Comparison of ENCODE assay signal across 19 cellular contexts in the genomic region with DNA sequence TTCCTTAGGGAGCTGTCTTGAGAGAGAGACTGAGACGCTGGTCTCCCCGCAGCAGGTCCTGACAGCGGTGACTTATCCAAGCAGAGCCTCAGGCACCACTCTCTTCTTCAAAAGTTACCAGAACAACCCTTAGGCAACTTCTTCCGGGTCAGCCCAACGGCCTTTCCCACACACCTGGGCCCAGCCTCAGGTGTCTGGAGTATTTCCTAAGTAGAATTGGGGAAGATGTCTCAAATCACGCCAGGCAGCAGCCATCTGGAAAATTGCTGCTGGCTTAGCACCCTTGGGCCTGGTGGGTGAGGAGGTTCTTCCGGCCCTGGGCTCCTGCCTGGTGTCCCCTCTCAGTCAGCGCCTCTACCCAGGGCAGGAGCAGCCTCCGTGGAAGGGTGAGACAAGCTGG.
"Had no signal": no experiment of that assay in that cellular context is flagged by ENCODE, and none has a peak within 500 bp of the region (broad histone marks: within the 10 kb centered on the region; RNA-seq: fewer than 3 reads in every experiment).

No MANE protein-coding gene starts in this region.

- H3K4me1 ChIP-seq: prostate gland had no signal

- H3K4me3 ChIP-seq: cardiac muscle cell, esophagus squamous epithelium, prostate gland had no signal

- H3K4me3 Mint-ChIP-seq: activated naive CD8-positive, alpha-beta T cell treated with anti-CD3 and anti-CD28 coated beads, Interleukin-2, amount 10 ng/mL, durations not matched to agents 7 days and 5 days; dendritic cell treated with granulocyte-macrophage colony-stimulating factor and Interleukin-4, amounts not matched to agents 40 ng/mL and 50 ng/mL, for 4 days; immature natural killer cell; natural killer cell treated with Interleukin-12 subunit alpha and Interleukin-12 subunit beta and Interleukin-15 and Interleukin-18, amount 100 ng/mL, for 72 hours; stimulated activated effector memory CD8-positive, alpha-beta T cell treated with anti-CD3 and anti-CD28 coated beads, Interleukin-12 subunit alpha, Interleukin-12 subunit beta, amount 100 ng/mL, for 72 hours had no signal

- H3K9me3 ChIP-seq: esophagus squamous epithelium, prostate gland had no signal

- H3K36me3 Mint-ChIP-seq: activated naive CD8-positive, alpha-beta T cell treated with anti-CD3 and anti-CD28 coated beads, Interleukin-2, amount 10 ng/mL, durations not matched to agents 7 days and 5 days; immature natural killer cell; natural killer cell treated with Interleukin-12 subunit alpha and Interleukin-12 subunit beta and Interleukin-15 and Interleukin-18, amount 100 ng/mL, for 72 hours; stimulated activated effector memory CD8-positive, alpha-beta T cell treated with anti-CD3 and anti-CD28 coated beads, Interleukin-12 subunit alpha, Interleukin-12 subunit beta, amount 100 ng/mL, for 72 hours had no signal

- H3K27ac Mint-ChIP-seq: activated naive CD8-positive, alpha-beta T cell treated with anti-CD3 and anti-CD28 coated beads, Interleukin-2, amount 10 ng/mL, durations not matched to agents 7 days and 5 days; dendritic cell treated with granulocyte-macrophage colony-stimulating factor and Interleukin-4, amounts not matched to agents 40 ng/mL and 50 ng/mL, for 4 days; immature natural killer cell; natural killer cell treated with Interleukin-12 subunit alpha and Interleukin-12 subunit beta and Interleukin-15 and Interleukin-18, amount 100 ng/mL, for 72 hours; stimulated activated effector memory CD8-positive, alpha-beta T cell treated with anti-CD3 and anti-CD28 coated beads, Interleukin-12 subunit alpha, Interleukin-12 subunit beta, amount 100 ng/mL, for 72 hours had no signal

- DNase-seq: activated CD4-positive, alpha-beta T cell treated with anti-CD3 and anti-CD28 coated beads for 1 hour; activated naive CD4-positive, alpha-beta T cell treated with Interleukin-2 at 50 U/mL for 16 hours; activated naive CD8-positive, alpha-beta T cell treated with anti-CD3 and anti-CD28 coated beads, Interleukin-2, amount 10 ng/mL, durations not matched to agents 7 days and 5 days; amygdala; effector memory CD4-positive, alpha-beta T cell; esophagus squamous epithelium; immature natural killer cell; mesenchymal stem cell; small intestine; stimulated activated CD4-positive, alpha-beta T cell treated with anti-CD3 and anti-CD28 coated beads, Interleukin-15, amount 100 ng/mL, for 24 hours; stimulated activated CD4-positive, alpha-beta T cell treated with anti-CD3 and anti-CD28 coated beads, Interleukin-4, amount 100 ng/mL, for 1 hour; SW 1271; WERI-Rb-1 had no signal

- H3K9me3 Mint-ChIP-seq: activated naive CD8-positive, alpha-beta T cell treated with anti-CD3 and anti-CD28 coated beads, Interleukin-2, amount 10 ng/mL, durations not matched to agents 7 days and 5 days; dendritic cell treated with granulocyte-macrophage colony-stimulating factor and Interleukin-4, amounts not matched to agents 40 ng/mL and 50 ng/mL, for 4 days; immature natural killer cell; natural killer cell treated with Interleukin-12 subunit alpha and Interleukin-12 subunit beta and Interleukin-15 and Interleukin-18, amount 100 ng/mL, for 72 hours; stimulated activated effector memory CD8-positive, alpha-beta T cell treated with anti-CD3 and anti-CD28 coated beads, Interleukin-12 subunit alpha, Interleukin-12 subunit beta, amount 100 ng/mL, for 72 hours had no signal

- H3K27me3 ChIP-seq: cardiac muscle cell, esophagus squamous epithelium had no signal

- H3K36me3 ChIP-seq: cardiac muscle cell, esophagus squamous epithelium, prostate gland, WERI-Rb-1 had no signal

- H3K27me3 Mint-ChIP-seq: activated naive CD8-positive, alpha-beta T cell treated with anti-CD3 and anti-CD28 coated beads, Interleukin-2, amount 10 ng/mL, durations not matched to agents 7 days and 5 days; dendritic cell treated with granulocyte-macrophage colony-stimulating factor and Interleukin-4, amounts not matched to agents 40 ng/mL and 50 ng/mL, for 4 days had no signal

- H3K4me1 Mint-ChIP-seq: activated naive CD8-positive, alpha-beta T cell treated with anti-CD3 and anti-CD28 coated beads, Interleukin-2, amount 10 ng/mL, durations not matched to agents 7 days and 5 days; immature natural killer cell had no signal

- H3K27ac ChIP-seq: cardiac muscle cell, esophagus squamous epithelium, prostate gland, WERI-Rb-1 had no signal

- FAIRE-seq: small intestine had no signal

- ATAC-seq: natural killer cell treated with Interleukin-12 subunit alpha and Interleukin-12 subunit beta and Interleukin-15 and Interleukin-18, amount 100 ng/mL, for 72 hours; right cardiac atrium; stimulated activated effector memory CD8-positive, alpha-beta T cell treated with anti-CD3 and anti-CD28 coated beads, Interleukin-12 subunit alpha, Interleukin-12 subunit beta, amount 100 ng/mL, for 72 hours had no signal
